Comparison of ENCODE assay signal across 21 cellular contexts in the genomic region with DNA sequence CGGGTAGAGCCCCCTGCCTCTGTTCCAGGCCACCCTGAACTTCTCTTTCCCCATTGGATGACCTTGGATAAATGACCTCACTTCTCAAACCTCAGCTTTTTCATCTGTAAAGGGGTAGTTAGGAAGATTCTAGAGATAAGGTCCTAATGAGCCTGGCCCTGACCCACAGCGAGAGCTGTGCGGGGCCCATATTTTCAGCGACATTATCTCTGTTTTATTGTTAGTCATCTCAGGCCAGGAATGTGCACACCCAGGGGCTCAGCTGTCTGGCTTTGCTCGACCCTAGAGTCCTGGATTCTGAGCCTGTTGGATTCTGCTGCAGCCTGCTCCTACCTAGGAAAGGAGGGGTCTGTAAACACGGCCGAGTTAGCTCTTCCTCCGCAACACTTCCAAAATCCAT.
DNase-seq lines count a peak whose midpoint lies in the region; ATAC-seq lines count a peak whose summit lies in the region.
"Had no signal": no experiment of that assay in that cellular context is flagged by ENCODE, and none has a peak within 500 bp of the region (broad histone marks: within the 10 kb centered on the region; RNA-seq: fewer than 3 reads in every experiment).

No MANE protein-coding gene starts in this region.

- intact Hi-C loops in posterior vena cava (cut with DNase I): no loop called here

- ATAC-seq in HG02759 (IDR thresholded peaks at IDR 0.05; ENCODE audit: unreplicated experiment): no peak
- no peak for ATAC-seq in HG02588 (IDR thresholded peaks at IDR 0.05; ENCODE audit: unreplicated experiment)
- ATAC-seq: K562; naive thymus-derived CD4-positive, alpha-beta T cell had no signal

- DNase-seq in EH (ENCODE audit: low read depth) (peak; percentile 59), cerebellar cortex (ENCODE audit: low spot score) (peak; percentile 78), islet precursor cell (peak; percentile 90), posterior vena cava (ENCODE audit: low spot score) (peak; percentile 38), D341Med (ENCODE audit: low spot score) (no peak), activated gamma-delta T cell treated with Interleukin-2 at 50 U/mL for 16 hours (no peak)
- DNase-seq: ACHN; activated CD4-positive, alpha-beta T cell treated with anti-CD3 and anti-CD28 coated beads, Interleukin-2, amount 10 ng/mL, durations not matched to agents 7 days and 5 days; activated naive CD4-positive, alpha-beta T cell; CD4-positive, alpha-beta T cell; cerebellar nuclear complex; effector CD8-positive, alpha-beta T cell; esophagus squamous epithelium; naive thymus-derived CD4-positive, alpha-beta T cell; NCI-H1930; NCI-H446; stimulated activated CD4-positive, alpha-beta T cell treated with anti-CD3 and anti-CD28 coated beads, Interleukin-4, amount 100 ng/mL, for 4 hours; SW 1271 had no signal

Comparison
In these comparisons a context has a peak if more than half of its experiments do, and no peak if none do; other contexts are left out.
1. DNase-seq: peak in EH (single experiment), cerebellar cortex (single experiment), islet precursor cell (single experiment) and posterior vena cava (single experiment); none in D341Med (single experiment) and activated gamma-delta T cell treated with Interleukin-2 at 50 U/mL for 16 hours (single experiment).